ENCODE assay signal across 22 cellular contexts in the genomic region with DNA sequence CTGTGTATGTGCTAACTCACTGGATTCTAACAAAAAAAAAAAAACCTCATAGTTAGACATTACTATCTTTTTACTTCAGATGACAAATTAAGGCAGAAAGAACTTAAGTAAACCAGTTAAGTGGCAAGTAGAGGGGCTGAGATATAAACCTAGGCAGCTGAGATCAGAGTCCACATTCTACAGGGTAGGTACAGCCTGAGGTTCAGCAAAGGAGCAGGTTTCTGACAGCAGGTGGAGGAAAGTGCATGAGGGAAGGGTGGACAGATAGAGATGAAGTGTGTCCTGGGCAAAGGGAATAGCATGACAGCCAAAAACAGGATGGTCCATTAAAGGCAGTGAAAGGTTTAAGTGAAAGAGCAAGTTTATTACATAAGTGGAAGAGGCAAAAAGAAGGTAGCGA.
"Had no signal": no experiment of that assay in that cellular context is flagged by ENCODE, and none has a peak within 500 bp of the region (broad histone marks: within the 10 kb centered on the region; RNA-seq: fewer than 3 reads in every experiment).

No MANE protein-coding gene starts in this region.

- H3K27ac ChIP-seq: dorsolateral prefrontal cortex, epithelial cell of prostate, esophagus squamous epithelium, gastroesophageal sphincter, psoas muscle, sigmoid colon, skin epidermis, tibial artery, upper lobe of right lung, vagina had no signal

- ATAC-seq: gastroesophageal sphincter; left ventricle myocardium superior; natural killer cell treated with Interleukin-12 subunit alpha and Interleukin-12 subunit beta and Interleukin-15 and Interleukin-18, amount 100 ng/mL, for 72 hours; psoas muscle; upper lobe of right lung had no signal

- H3K4me1 ChIP-seq: esophagus squamous epithelium, psoas muscle, tibial artery, upper lobe of right lung, vagina had no signal

- H3K4me1 Mint-ChIP-seq: immature natural killer cell had no signal

- H3K27me3 ChIP-seq: dorsolateral prefrontal cortex, esophagus squamous epithelium, gastroesophageal sphincter, sigmoid colon, tibial artery, upper lobe of right lung, vagina had no signal

- H3K9me3 Mint-ChIP-seq: immature natural killer cell; natural killer cell treated with Interleukin-12 subunit alpha and Interleukin-12 subunit beta and Interleukin-15 and Interleukin-18, amount 100 ng/mL, for 72 hours had no signal

- H3K27ac Mint-ChIP-seq: immature natural killer cell; natural killer cell treated with Interleukin-12 subunit alpha and Interleukin-12 subunit beta and Interleukin-15 and Interleukin-18, amount 100 ng/mL, for 72 hours had no signal

- DNase-seq: central memory CD4-positive, alpha-beta T cell; cortex of kidney; dorsolateral prefrontal cortex; effector CD8-positive, alpha-beta T cell; esophagus squamous epithelium; foreskin fibroblast; glutamatergic neuron; immature natural killer cell; left ventricle myocardium superior; psoas muscle; sigmoid colon; stimulated activated CD4-positive, alpha-beta T cell treated with anti-CD3 and anti-CD28 coated beads, Interleukin-12 subunit alpha, Interleukin-12 subunit beta, amount 100 ng/mL, for 4 hours; stimulated activated naive CD4-positive, alpha-beta T cell treated with Interleukin-2 at 50 U/mL for 16 hours; tibial artery; upper lobe of right lung had no signal

- H3K27me3 Mint-ChIP-seq: natural killer cell treated with Interleukin-12 subunit alpha and Interleukin-12 subunit beta and Interleukin-15 and Interleukin-18, amount 100 ng/mL, for 72 hours had no signal

- H3K4me3 ChIP-seq: dorsolateral prefrontal cortex, esophagus squamous epithelium, gastroesophageal sphincter, psoas muscle, sigmoid colon, skin epidermis, tibial artery, upper lobe of right lung, vagina had no signal

- FAIRE-seq: endometrium, keratinocyte had no signal

- H3K9me3 ChIP-seq: esophagus squamous epithelium, gastroesophageal sphincter, psoas muscle, sigmoid colon, tibial artery, upper lobe of right lung, vagina had no signal

- H3K4me3 Mint-ChIP-seq: immature natural killer cell; natural killer cell treated with Interleukin-12 subunit alpha and Interleukin-12 subunit beta and Interleukin-15 and Interleukin-18, amount 100 ng/mL, for 72 hours had no signal

- H3K36me3 Mint-ChIP-seq: immature natural killer cell; natural killer cell treated with Interleukin-12 subunit alpha and Interleukin-12 subunit beta and Interleukin-15 and Interleukin-18, amount 100 ng/mL, for 72 hours had no signal

- H3K36me3 ChIP-seq: esophagus squamous epithelium, gastroesophageal sphincter, sigmoid colon, tibial artery, upper lobe of right lung, vagina had no signal
